Comparison of ENCODE assay signal across 9 cellular contexts in genomic region chr1:154626456-154627246, GRCh38. TPM values are rescaled to one million over a fixed set of nuclear protein-coding genes. Genes with fewer than 3 reads are reported as not detected.
DNase-seq lines count a peak whose midpoint lies in the region; ATAC-seq and TF ChIP-seq lines count a peak whose summit lies in the region.
"Had no signal": no experiment of that assay in that cellular context is flagged by ENCODE, and none has a peak within 500 bp of the region (broad histone marks: within the 10 kb centered on the region; RNA-seq: fewer than 3 reads in every experiment).

No MANE protein-coding gene starts in this region.

- intact Hi-C loops in Caco-2 (cut with micrococcal nuclease; ENCODE audit: unreplicated experiment) (no loop called here), Panc1 (cut with micrococcal nuclease; ENCODE audit: unreplicated experiment) (no loop called here)

- H3K4me3 Mint-ChIP-seq in Caco-2 (ENCODE audit: unreplicated experiment) (peak overlapping the region; percentile 85), GM23338 (peak overlapping the region; percentile 88)

- peaks cover 12% of the 10 kb centered on the region; the same call in 1 of the 2 replicates for H3K4me1 ChIP-seq in Caco-2
- H3K4me1 ChIP-seq in GM23338 (ENCODE audit: insufficient read depth): peaks cover 8% of the 10 kb centered on the region
- peaks cover 14% of the 10 kb centered on the region; the same call in 1 of the 2 replicates for H3K4me1 ChIP-seq in Panc1 (ENCODE audit: control insufficient read depth, insufficient read depth, low read length)
- peaks cover 7% of the 10 kb centered on the region for H3K4me1 ChIP-seq in effector memory CD4-positive, alpha-beta T cell (ENCODE audit: control insufficient read depth, insufficient read depth, low read length, poor library complexity, severe bottlenecking)
- H3K4me1 ChIP-seq in muscle layer of duodenum (ENCODE audit: control insufficient read depth in 1 of 2, insufficient read depth in 2 of 2, low read length in 2 of 2): peaks cover 9 to 17% of the 10 kb centered on the region in 2 donors

- H3K27me3 ChIP-seq in Caco-2 (replicated peaks; ENCODE audit: control insufficient read depth, insufficient read depth, low read length): no peaks in the 10 kb centered on the region
- no peaks in the 10 kb centered on the region for H3K27me3 ChIP-seq in GM23338 (ENCODE audit: insufficient read depth)
- H3K27me3 ChIP-seq in Panc1 (ENCODE audit: control insufficient read depth, insufficient read depth, low read length): peaks cover 3% of the 10 kb centered on the region; the same call in 1 of the 2 replicates
- H3K27me3 ChIP-seq in effector memory CD4-positive, alpha-beta T cell (replicated peaks; ENCODE audit: control insufficient read depth, insufficient read depth, low read length, poor library complexity, severe bottlenecking): no peaks in the 10 kb centered on the region
- no peaks in the 10 kb centered on the region for H3K27me3 ChIP-seq in muscle layer of duodenum (ENCODE audit: low read depth, low read length)

- POLR2A ChIA-PET in Caco-2 (lab: Charles Lee) (interaction anchor here (1.0 kb wide), 1 partner anchor 18 kb away, joined by 5 read pairs; the partner anchor contains the start of gene ADAR), Panc1 (lab: Charles Lee) (interaction anchor here (0.5 kb wide), 1 partner anchor 426 kb away, joined by 3 read pairs; no protein-coding TSS in a partner anchor)

- H3K27me3 Mint-ChIP-seq in Caco-2 (ENCODE audit: insufficient read depth, unreplicated experiment) (no peaks in the 10 kb centered on the region), GM23338 (ENCODE audit: insufficient read depth, low read depth, poor library complexity) (peaks cover 10% of the 10 kb centered on the region)

- in situ Hi-C loops in Panc1 (cut with HindIII; ENCODE audit: low pct_unique_long_range_greater_than_20kb, low sequenced_read_pairs): no loop called here

- H3K9me3 Mint-ChIP-seq in Caco-2 (ENCODE audit: unreplicated experiment) (peaks cover 20% of the 10 kb centered on the region), GM23338 (peaks cover 19% of the 10 kb centered on the region)

- CTCF ChIA-PET in Caco-2 (lab: Charles Lee) (interaction anchor here (0.5 to 1.7 kb wide), 3 partner anchors 18 to 67 kb away, joined by 3 to 6 read pairs (median 5); no protein-coding TSS in a partner anchor), Panc1 (lab: Charles Lee) (no interaction called here)

- H3K4me3 ChIP-seq in Caco-2 (ENCODE audit: low read depth, low read length): peak overlapping the region; percentile 99
- H3K4me3 ChIP-seq in GM23338: peak overlapping the region; percentile 96
- H3K4me3 ChIP-seq in Panc1 (ENCODE audit: low read depth in 2 of 2, low read length in 2 of 2): peak overlapping the region; percentile 81 to 88
- peak overlapping the region; percentile 96 for H3K4me3 ChIP-seq in effector memory CD4-positive, alpha-beta T cell (ENCODE audit: insufficient read depth, low read depth, low read length, poor library complexity, severe bottlenecking)
- peak overlapping the region; percentile 93 to 95 for H3K4me3 ChIP-seq in muscle layer of duodenum (ENCODE audit: low read depth in 1 of 2, low read length in 2 of 2)

- ATAC-seq in GM23338: peak; percentile 49
- peak; percentile 57 for ATAC-seq in Panc1

- TF ChIP-seq CTCF in Caco-2 (IDR thresholded peaks at IDR 0.05; ENCODE audit: insufficient read depth in 1 of 2, low read depth in 1 of 2, low read length in 1 of 2, severe bottlenecking in 1 of 2, unreplicated experiment in 1 of 2): no peak
- no peak for TF ChIP-seq CTCF in GM23338 (conservative IDR thresholded peaks at IDR 0.05; ENCODE audit: low read depth in 2 of 2)
- TF ChIP-seq CTCF in Panc1 (IDR thresholded peaks at IDR 0.05): no peak

- peak overlapping the region; percentile 81 for H3K27ac ChIP-seq in GM23338 (ENCODE audit: low read depth)
- peak overlapping the region; percentile 99 for H3K27ac ChIP-seq in Panc1 (ENCODE audit: low read length)
- peak overlapping the region; percentile 93 for H3K27ac ChIP-seq in effector memory CD4-positive, alpha-beta T cell (ENCODE audit: insufficient read depth, low read length, poor library complexity, severe bottlenecking)
- H3K27ac ChIP-seq in muscle layer of duodenum (ENCODE audit: low read length): peak overlapping the region; percentile 98

- peaks cover 60% of the 10 kb centered on the region for H3K79me2 ChIP-seq in GM23338 (replicated peaks; ENCODE audit: insufficient read depth)

- H3K27ac Mint-ChIP-seq in Caco-2 (ENCODE audit: unreplicated experiment): peak overlapping the region; percentile 84
- H3K27ac Mint-ChIP-seq in GM23338: peak overlapping the region; percentile 82

- peaks cover 5% of the 10 kb centered on the region; the same call in 1 of the 2 replicates for H3K9me2 ChIP-seq in GM23338 (ENCODE audit: insufficient read depth)

- peaks cover 25% of the 10 kb centered on the region for H4K20me1 ChIP-seq in GM23338 (replicated peaks; ENCODE audit: insufficient read depth)

- H2AFZ ChIP-seq in GM23338: no peak overlapping the region

- H3K4me1 Mint-ChIP-seq in Caco-2 (ENCODE audit: low read depth, unreplicated experiment) (peaks cover 18% of the 10 kb centered on the region), GM23338 (peaks cover 19% of the 10 kb centered on the region)

- H3K36me3 Mint-ChIP-seq in Caco-2 (ENCODE audit: insufficient read depth, unreplicated experiment) (peaks cover 16% of the 10 kb centered on the region), GM23338 (ENCODE audit: low read depth) (peaks cover 11% of the 10 kb centered on the region; the same call in 2 of the 3 replicates)

- H3K4me2 ChIP-seq in GM23338: peak overlapping the region; percentile 70

- TSS peak; percentile 48 for BruUV-seq in Caco-2 (replicated peaks; lab: Mats Ljungman, UMichigan)
- BruUV-seq in Panc1 (replicated peaks; lab: Mats Ljungman, UMichigan): TSS peak; percentile 80

- H3K9me3 ChIP-seq in Caco-2 (no peaks in the 10 kb centered on the region), Panc1 (ENCODE audit: control insufficient read depth, insufficient read depth, low read depth, low read length) (peaks cover 17% of the 10 kb centered on the region; the same call in 1 of the 2 replicates), muscle layer of duodenum (ENCODE audit: control insufficient read depth in 1 of 2, low read length in 2 of 2) (no peaks in the 10 kb centered on the region)
- H3K9me3 ChIP-seq in effector memory CD4-positive, alpha-beta T cell (ENCODE audit: control insufficient read depth, low read length): no peaks in the 10 kb centered on the region

- H3F3A ChIP-seq in GM23338 (replicated peaks; ENCODE audit: low read depth): no peaks in the 10 kb centered on the region

- DNase-seq in Caco-2 (no peak), GM23338 (ENCODE audit: low spot score) (no peak), Panc1 (ENCODE audit: low read depth, low spot score) (no peak), NCI-H1048 (lab: John Stamatoyannopoulos, UW) (no peak), amniotic stem cell (lab: John Stamatoyannopoulos, UW) (no peak), hippocampal formation (lab: John Stamatoyannopoulos, UW) (no peak)
- no peak for DNase-seq in effector memory CD4-positive, alpha-beta T cell

- H3K36me3 ChIP-seq in Caco-2 (ENCODE audit: control insufficient read depth, insufficient read depth, low read length) (0 out of 2 replicates have a peak, but pooled peaks cover 1% of the 10 kb centered on the region), GM23338 (ENCODE audit: insufficient read depth) (no peaks in the 10 kb centered on the region), Panc1 (ENCODE audit: control insufficient read depth, insufficient read depth, low read length) (peaks cover 2% of the 10 kb centered on the region), muscle layer of duodenum (ENCODE audit: control insufficient read depth in 1 of 2, insufficient read depth in 2 of 2, low read length in 2 of 2) (peaks cover 0 to 21% of the 10 kb centered on the region in 2 donors)
- no peaks in the 10 kb centered on the region for H3K36me3 ChIP-seq in effector memory CD4-positive, alpha-beta T cell (ENCODE audit: control insufficient read depth, insufficient read depth, low read length)

TF ChIP-seq in GM23338, 12 proteins besides CTCF, POLR2A, EP300 and RAD21 (continues in another document):
- TF ChIP-seq EZH2phosphoT487 (IDR thresholded peaks at IDR 0.05; ENCODE audit: unreplicated experiment): no peak
- no peak for TF ChIP-seq ZNF331 (CRISPR knock-in tag; IDR thresholded peaks at IDR 0.05; ENCODE audit: low read depth)
- no peak for TF ChIP-seq EZH2 (IDR thresholded peaks at IDR 0.05; ENCODE audit: low read depth, unreplicated experiment)

RNA-seq across cellular contexts. Expression of gene ADAR, which starts 18.7 kb away (rescaled TPM):
- 178 and 190 TPM in 2 replicates for total RNA-seq in Caco-2 (2022)
- 188 TPM in 2 replicates for total RNA-seq in GM23338 (2014; rRNA removed; shearing (Covaris generic))
- polyA plus RNA-seq in GM23338 (2016; fragmentation: Nextera tagmentation; extraction: Ambion mirVana): 80.0 and 96.4 TPM in 2 replicates
- 136 TPM for total RNA-seq in Panc1 (2021; ENCODE audit: unreplicated experiment)
- 88.1 TPM for polyA plus RNA-seq in Panc1 (2012; ENCODE audit: insufficient read length)

RNA-seq across cellular contexts. Expression of gene CHRNB2, which starts 59.1 kb away (rescaled TPM):
- total RNA-seq in Caco-2 (2022): 0.09 TPM in 1 of 2 replicates, not detected in the other
- 3.6 and 5.3 TPM in 2 replicates for total RNA-seq in GM23338 (2014; rRNA removed; shearing (Covaris generic))
- polyA plus RNA-seq in GM23338 (2016; fragmentation: Nextera tagmentation; extraction: Ambion mirVana): 0.73 and 0.92 TPM in 2 replicates
- total RNA-seq in Panc1 (2021; ENCODE audit: unreplicated experiment): 0.21 TPM
- 0.56 TPM for polyA plus RNA-seq in Panc1 (2012; ENCODE audit: insufficient read length)
- total RNA-seq: RPMI7951 had no signal
